Comparison of ENCODE assay signal across 10 cellular contexts in genomic region chr11:69014084-69014935, GRCh38. TPM values are rescaled to one million over a fixed set of nuclear protein-coding genes. Genes with fewer than 3 reads are reported as not detected.
DNase-seq lines count a peak whose midpoint lies in the region; ATAC-seq and TF ChIP-seq lines count a peak whose summit lies in the region.
"Had no signal": no experiment of that assay in that cellular context is flagged by ENCODE, and none has a peak within 500 bp of the region (broad histone marks: within the 10 kb centered on the region; RNA-seq: fewer than 3 reads in every experiment).

No MANE protein-coding gene starts in this region.

- peaks cover 23% of the 10 kb centered on the region for H3K4me1 Mint-ChIP-seq in endodermal cell
- no peaks in the 10 kb centered on the region for H3K4me1 Mint-ChIP-seq in activated naive CD8-positive, alpha-beta T cell treated with anti-CD3 and anti-CD28 coated beads for 36 hours

- no peaks in the 10 kb centered on the region for H3K27me3 ChIP-seq in endodermal cell (ENCODE audit: control insufficient read depth, insufficient read depth, low read length, poor library complexity, severe bottlenecking)

- no peak for ATAC-seq in HG03025 (IDR thresholded peaks at IDR 0.05; ENCODE audit: low FRiP score, unreplicated experiment)
- ATAC-seq: T-helper 17 cell had no signal

- H3K36me3 Mint-ChIP-seq in endodermal cell (ENCODE audit: low read depth), result no peaks in the 10 kb centered on the region
- no peaks in the 10 kb centered on the region for H3K36me3 Mint-ChIP-seq in activated naive CD8-positive, alpha-beta T cell treated with anti-CD3 and anti-CD28 coated beads for 36 hours

- 45 to 59% methylated on average over 20 to 30 of the region's 30 CpGs for WGBS in endodermal cell (ENCODE audit: insufficient coverage in 1 of 2, insufficient read length in 1 of 2), 2 experiments
- 37 to 40% methylated on average over 26 to 29 of the region's 30 CpGs for WGBS in mesodermal cell (ENCODE audit: insufficient coverage in 2 of 2), 2 experiments

- no peak overlapping the region for H3K9ac ChIP-seq in endodermal cell (ENCODE audit: extremely low read depth, low read length, poor library complexity, severe bottlenecking)

- H3K27ac ChIP-seq in endodermal cell (ENCODE audit: low read depth, low read length) (no peak overlapping the region), mesodermal cell (ENCODE audit: low read depth, low read length, severe bottlenecking) (peak overlapping the region; percentile 36)

- peaks cover 19% of the 10 kb centered on the region for H3K4me1 ChIP-seq in endodermal cell (ENCODE audit: control insufficient read depth, insufficient read depth, low read length)
- peaks cover 54% of the 10 kb centered on the region for H3K4me1 ChIP-seq in mesodermal cell (ENCODE audit: control insufficient read depth, insufficient read depth, low read length, poor library complexity, severe bottlenecking)

- peaks cover 13% of the 10 kb centered on the region for H3K27me3 Mint-ChIP-seq in endodermal cell (ENCODE audit: insufficient read depth)
- H3K27me3 Mint-ChIP-seq in activated naive CD8-positive, alpha-beta T cell treated with anti-CD3 and anti-CD28 coated beads for 36 hours, result peaks cover 33% of the 10 kb centered on the region

- H3K27ac Mint-ChIP-seq in endodermal cell, result no peak overlapping the region
- H3K27ac Mint-ChIP-seq in activated naive CD8-positive, alpha-beta T cell treated with anti-CD3 and anti-CD28 coated beads for 36 hours, result no peak overlapping the region
- H3K27ac Mint-ChIP-seq: T-helper 17 cell had no signal

- peak overlapping the region; percentile 48 for H3K4me3 Mint-ChIP-seq in endodermal cell
- no peak overlapping the region for H3K4me3 Mint-ChIP-seq in activated naive CD8-positive, alpha-beta T cell treated with anti-CD3 and anti-CD28 coated beads for 36 hours
- H3K4me3 Mint-ChIP-seq: T-helper 17 cell had no signal

- DNase-seq in NCI-H1092 treated with DMSO at 0.1 percent for 48 hours (lab: John Stamatoyannopoulos, UW) (peak; percentile 27), NCI-H1092 (lab: John Stamatoyannopoulos, UW) (no peak), endodermal cell (peak; percentile 72), ureter (ENCODE audit: low spot score) (peak; percentile 84), GM03348 (ENCODE audit: low spot score) (no peak)
- no peak for DNase-seq in activated naive CD8-positive, alpha-beta T cell treated with anti-CD3 and anti-CD28 coated beads for 36 hours
- DNase-seq: occipital lobe, T-helper 17 cell had no signal

- no peaks in the 10 kb centered on the region for H3K9me3 Mint-ChIP-seq in endodermal cell
- no peaks in the 10 kb centered on the region for H3K9me3 Mint-ChIP-seq in activated naive CD8-positive, alpha-beta T cell treated with anti-CD3 and anti-CD28 coated beads for 36 hours

- no peaks in the 10 kb centered on the region for H3K36me3 ChIP-seq in endodermal cell (ENCODE audit: control insufficient read depth, insufficient read depth, low read length)
- H3K36me3 ChIP-seq in mesodermal cell (ENCODE audit: control insufficient read depth, insufficient read depth, low read length), result no peaks in the 10 kb centered on the region

- no peak for TF ChIP-seq CTCF in endodermal cell (conservative IDR thresholded peaks at IDR 0.05)

- H3K4me3 ChIP-seq in endodermal cell (ENCODE audit: low read length) (no peak overlapping the region), mesodermal cell (ENCODE audit: extremely low read depth, insufficient read depth, low read length, poor library complexity, severe bottlenecking) (peak overlapping the region; percentile 41)

- H3K9me3 ChIP-seq in endodermal cell (ENCODE audit: control insufficient read depth, low read length) (no peaks in the 10 kb centered on the region), mesodermal cell (ENCODE audit: control insufficient read depth, low read length) (no peaks in the 10 kb centered on the region)

RNA-seq across cellular contexts. Expression of gene MRGPRF, which starts 1.3 kb away (rescaled TPM):
- 1 to 10 TPM; 3.7 to 4.7 TPM for total RNA-seq in endodermal cell
- polyA plus RNA-seq in endodermal cell (2013, experiment 1 of 2), result 1.9 TPM
- polyA plus RNA-seq in endodermal cell (2013, experiment 2 of 2), result 1.5 TPM
- 4.4 TPM for polyA plus RNA-seq in mesodermal cell (2013, experiment 1 of 2)
- 4.5 TPM for polyA plus RNA-seq in mesodermal cell (2013, experiment 2 of 2)
- 75.2 TPM for total RNA-seq in ureter
- not detected for total RNA-seq in activated naive CD8-positive, alpha-beta T cell treated with anti-CD3 and anti-CD28 coated beads for 36 hours
- total RNA-seq: T-helper 17 cell had no signal

RNA-seq across cellular contexts. Expression of gene MRGPRD, which starts 33.5 kb away (rescaled TPM):
- total RNA-seq in endodermal cell (not detected), ureter (not detected)
- polyA plus RNA-seq in endodermal cell (2013, experiment 1 of 2), result not detected
- polyA plus RNA-seq in endodermal cell (2013, experiment 2 of 2), result not detected
- polyA plus RNA-seq in mesodermal cell (2013, experiment 1 of 2), result not detected
- not detected for polyA plus RNA-seq in mesodermal cell (2013, experiment 2 of 2)
- not detected for total RNA-seq in activated naive CD8-positive, alpha-beta T cell treated with anti-CD3 and anti-CD28 coated beads for 36 hours
- total RNA-seq: occipital lobe, T-helper 17 cell had no signal

RNA-seq across cellular contexts. Expression of gene TPCN2, which starts 34.4 kb away (rescaled TPM):
- total RNA-seq in endodermal cell (10 to 100 TPM; 20.7 to 27.9 TPM), ureter (27.9 TPM)
- polyA plus RNA-seq in endodermal cell (2013, experiment 1 of 2), result 9.3 TPM
- polyA plus RNA-seq in endodermal cell (2013, experiment 2 of 2), result 8.0 TPM
- polyA plus RNA-seq in mesodermal cell (2013, experiment 1 of 2), result 8.9 TPM
- 7.7 TPM for polyA plus RNA-seq in mesodermal cell (2013, experiment 2 of 2)
- total RNA-seq in activated naive CD8-positive, alpha-beta T cell treated with anti-CD3 and anti-CD28 coated beads for 36 hours, result 10 to 100 TPM; 10.9 to 11.3 TPM

Comparison
In these comparisons a context has a peak if more than half of its experiments do, and no peak if none do; other contexts are left out.
1. DNase-seq: peak in NCI-H1092 treated with DMSO at 0.1 percent for 48 hours (single experiment), endodermal cell (single experiment) and ureter (single experiment); none in NCI-H1092 (single experiment), activated naive CD8-positive, alpha-beta T cell treated with anti-CD3 and anti-CD28 coated beads for 36 hours (single experiment) and GM03348 (single experiment).
2. RNA of gene MRGPRF, which starts 1.3 kb away (total RNA-seq): 75.2 TPM in ureter (single experiment); 3.7 to 4.7 TPM in endodermal cell and not detected in activated naive CD8-positive, alpha-beta T cell treated with anti-CD3 and anti-CD28 coated beads for 36 hours; every median in the first group is over 10 times any median in the second.